ENCODE assay signal across 19 cellular contexts in genomic region chr6:140782941-140783340, GRCh38.
"Had no signal": no experiment of that assay in that cellular context is flagged by ENCODE, and none has a peak within 500 bp of the region (broad histone marks: within the 10 kb centered on the region; RNA-seq: fewer than 3 reads in every experiment).

No MANE protein-coding gene starts in this region.

- DNase-seq: activated CD4-positive, alpha-beta T cell treated with anti-CD3 and anti-CD28 coated beads for 1 hour; activated CD4-positive, alpha-beta T cell treated with anti-CD3 and anti-CD28 coated beads, Interleukin-2, amount 50 U/mL, for 1 hour; activated CD8-positive, alpha-beta T cell treated with anti-CD3 and anti-CD28 coated beads, Interleukin-2, amount 10 ng/mL, durations not matched to agents 7 days and 5 days; activated gamma-delta T cell; activated naive CD4-positive, alpha-beta T cell treated with anti-CD3 and anti-CD28 coated beads, Interleukin-2, amount 50 U/mL, for 16 hours; aorta; colonic mucosa; foreskin keratinocyte; immature natural killer cell; occipital lobe; posterior cingulate gyrus; stimulated activated CD4-positive, alpha-beta T cell treated with anti-CD3 and anti-CD28 coated beads, Interleukin-2, amount 100 ng/mL, for 48 hours; stimulated activated CD8-positive, alpha-beta memory T cell treated with anti-CD3 and anti-CD28 coated beads, Interleukin-4, amount 100 ng/mL, for 48 hours; stimulated activated naive CD4-positive, alpha-beta T cell; T-cell; testis; upper lobe of left lung had no signal

- H3K36me3 ChIP-seq: colonic mucosa, upper lobe of left lung had no signal

- H3K27me3 ChIP-seq: colonic mucosa, foreskin keratinocyte, testis, upper lobe of left lung had no signal

- H3K27ac ChIP-seq: colonic mucosa, foreskin keratinocyte, SK-N-MC, testis, upper lobe of left lung had no signal

- H3K4me3 ChIP-seq: colonic mucosa, SK-N-MC, testis, upper lobe of left lung had no signal

- H3K4me1 ChIP-seq: colonic mucosa, testis, upper lobe of left lung had no signal

- ATAC-seq: activated CD8-positive, alpha-beta T cell treated with anti-CD3 and anti-CD28 coated beads, Interleukin-2, amount 10 ng/mL, durations not matched to agents 7 days and 5 days; foreskin keratinocyte; sciatic nerve; T-cell had no signal

- H3K9me3 ChIP-seq: colonic mucosa, testis, upper lobe of left lung had no signal
